8 cellular contexts compared by ENCODE assay signal in genomic region chr5:132428811-132429440, GRCh38. TPM values are rescaled to one million over a fixed set of nuclear protein-coding genes. Genes with fewer than 3 reads are reported as not detected.
DNase-seq lines count a peak whose midpoint lies in the region; ATAC-seq and TF ChIP-seq lines count a peak whose summit lies in the region.

No MANE protein-coding gene starts in this region.

- DNase-seq in AG20443 (ENCODE audit: low spot score) (peak; percentile 65), brain microvascular endothelial cell (peak; percentile 79), H9 (no peak), D341Med (ENCODE audit: low spot score) (no peak)
- DNase-seq in naive thymus-derived CD8-positive, alpha-beta T cell: no peak

- H3K23ac ChIP-seq in H9 (ENCODE audit: insufficient read length, low read depth, low read length): no peak overlapping the region

- no peak overlapping the region for H3K18ac ChIP-seq in H9 (ENCODE audit: insufficient read length, low read depth, low read length)

- H4K5ac ChIP-seq in H9 (ENCODE audit: insufficient read length, low read depth, low read length): no peak overlapping the region

- H3K4me3 ChIP-seq in brain microvascular endothelial cell (ENCODE audit: low read depth, low read length): no peak overlapping the region

- H3K36me3 ChIP-seq in KOPT-K1 (ENCODE audit: insufficient read depth, low read length): peaks cover 87% of the 10 kb centered on the region
- H3K36me3 ChIP-seq in brain microvascular endothelial cell (replicated peaks): no peaks in the 10 kb centered on the region

- no peak overlapping the region for H2BK20ac ChIP-seq in H9 (ENCODE audit: low read depth, low read length, poor library complexity, severe bottlenecking)

- H2AFZ ChIP-seq in H9 (ENCODE audit: low read length): no peak overlapping the region

- H3K36me3 Mint-ChIP-seq in naive thymus-derived CD8-positive, alpha-beta T cell: peaks cover 0 to 24% (median 6%) of the 10 kb centered on the region in 3 donors
- H3K36me3 Mint-ChIP-seq in H9 (ENCODE audit: insufficient read depth in 1 of 3, low read depth in 3 of 3): no peaks in the 10 kb centered on the region

- H4K20me1 ChIP-seq in H9 (ENCODE audit: control insufficient read depth, insufficient read depth, insufficient read length): no peaks in the 10 kb centered on the region

- no peak overlapping the region for H3K14ac ChIP-seq in H9 (ENCODE audit: insufficient read depth, low read length)

- no peaks in the 10 kb centered on the region; the same call in 1 of the 2 replicates for H3K4me1 ChIP-seq in H9 (ENCODE audit: insufficient read depth, low read length)

- H3K4me3 Mint-ChIP-seq in naive thymus-derived CD8-positive, alpha-beta T cell: peak overlapping the region in 9 of 10 donors; percentile 25 to 90 (median 80)
- H3K4me3 Mint-ChIP-seq in H9: no peak overlapping the region

- in situ Hi-C loops in brain microvascular endothelial cell (cut with HindIII; ENCODE audit: low pct_ligation_motif_present, low sequenced_read_pairs): no loop called here

- H4K91ac ChIP-seq in H9 (ENCODE audit: insufficient read length, low read depth, low read length): no peak overlapping the region

- no peak overlapping the region for H2BK12ac ChIP-seq in H9 (ENCODE audit: insufficient read length, low read depth, low read length)

- no peak overlapping the region for H3K4ac ChIP-seq in H9 (ENCODE audit: low read depth, low read length)

- POLR2A ChIA-PET in naive thymus-derived CD8-positive, alpha-beta T cell (lab: Charles Lee): interaction anchor here (1.4 to 12.3 kb wide), 7 partner anchors 7 to 68 kb away, joined by 3 to 274 read pairs (median 80); partner anchors contain the start of gene IRF1

- H2BK120ac ChIP-seq in H9 (ENCODE audit: low read depth, low read length, poor library complexity, severe bottlenecking): no peak overlapping the region

- no peaks in the 10 kb centered on the region for H3K9me3 Mint-ChIP-seq in naive thymus-derived CD8-positive, alpha-beta T cell
- H3K9me3 Mint-ChIP-seq in H9: no peaks in the 10 kb centered on the region

- no peak overlapping the region for H2BK5ac ChIP-seq in H9 (ENCODE audit: insufficient read length, low read length)

- H3K79me1 ChIP-seq in H9 (ENCODE audit: insufficient read depth, low read depth, low read length, poor library complexity, severe bottlenecking): no peaks in the 10 kb centered on the region

- no peak overlapping the region for H3K4me2 ChIP-seq in H9 (ENCODE audit: insufficient read depth, insufficient read length, low read length)

- H3K4me1 Mint-ChIP-seq in naive thymus-derived CD8-positive, alpha-beta T cell: peaks cover 59 to 97% (median 93%) of the 10 kb centered on the region in 4 donors
- peaks cover 13 to 19% of the 10 kb centered on the region in 2 experiments for H3K4me1 Mint-ChIP-seq in H9

- H3K27me3 ChIP-seq in brain microvascular endothelial cell (replicated peaks) (no peaks in the 10 kb centered on the region), H9 (ENCODE audit: insufficient read depth, low read length) (no peaks in the 10 kb centered on the region)

- TF ChIP-seq CTCF in brain microvascular endothelial cell (IDR thresholded peaks at IDR 0.05; ENCODE audit: low read depth, low read length, missing control alignments): no peak
- no peak for TF ChIP-seq CTCF in H9 (conservative IDR thresholded peaks at IDR 0.05)

- no peak overlapping the region for H3K9ac ChIP-seq in H9 (ENCODE audit: extremely low read depth, insufficient read length, low read length)

- no peak overlapping the region for H2AK5ac ChIP-seq in H9 (ENCODE audit: insufficient read length, low read length)

- H3K9me3 ChIP-seq in KOPT-K1 (ENCODE audit: insufficient read depth, low read length, poor library complexity, severe bottlenecking) (no peaks in the 10 kb centered on the region), H9 (ENCODE audit: control insufficient read depth, low read depth, low read length) (no peaks in the 10 kb centered on the region)

- H3T11ph ChIP-seq in H9 (ENCODE audit: low read length): no peak overlapping the region

- H3K27me3 Mint-ChIP-seq in naive thymus-derived CD8-positive, alpha-beta T cell: no peaks in the 10 kb centered on the region
- no peaks in the 10 kb centered on the region for H3K27me3 Mint-ChIP-seq in H9 (ENCODE audit: low read depth)

- no peak overlapping the region for H3K56ac ChIP-seq in H9 (ENCODE audit: insufficient read length, low read depth, low read length)

- no peak overlapping the region for H2BK15ac ChIP-seq in H9 (ENCODE audit: low read depth, low read length)

- WGBS in H9 (ENCODE audit: extremely low coverage, insufficient read length, low lambda C conversion rate): no CpG with 5 or more reads among the region's 6 CpGs

- no peaks in the 10 kb centered on the region for H3K23me2 ChIP-seq in H9 (ENCODE audit: insufficient read length, low read depth, low read length, poor library complexity, severe bottlenecking)

- peak overlapping the region; percentile 95 to 100 (median 98) for H3K27ac Mint-ChIP-seq in naive thymus-derived CD8-positive, alpha-beta T cell
- 0 out of 7 replicates have a peak overlapping the region, but pooled peaks of 1 of the 3 experiments have one; percentile 3 for H3K27ac Mint-ChIP-seq in H9

- ATAC-seq in naive thymus-derived CD8-positive, alpha-beta T cell: no peak
- ATAC-seq in HG02884 (IDR thresholded peaks at IDR 0.05; ENCODE audit: unreplicated experiment): no peak
- no peak for ATAC-seq in GM19467 (IDR thresholded peaks at IDR 0.05; ENCODE audit: unreplicated experiment)

- no peaks in the 10 kb centered on the region for H3K79me2 ChIP-seq in H9 (ENCODE audit: insufficient read depth, low read length)

- H3K27ac ChIP-seq in KOPT-K1 (ENCODE audit: low read depth, low read length, poor library complexity, severe bottlenecking) (peak overlapping the region; percentile 98), brain microvascular endothelial cell (peak overlapping the region; percentile 46), H9 (ENCODE audit: insufficient read length, low read depth, low read length) (no peak overlapping the region)

- H4K8ac ChIP-seq in H9 (replicated peaks; ENCODE audit: insufficient read length, low read depth, low read length): no peak overlapping the region

RNA-seq across cellular contexts. Expression of gene SLC22A5, which starts 59.4 kb away (rescaled TPM):
- 10 to 100 TPM in 1 of 2 experiments, 1 to 10 TPM in 1; 9.9 to 11.1 TPM for total RNA-seq in naive thymus-derived CD8-positive, alpha-beta T cell
- polyA plus RNA-seq in naive thymus-derived CD8-positive, alpha-beta T cell: 1 to 10 TPM; 1.9 to 3.2 (median 2.0) TPM
- 3.4 and 3.9 TPM in 2 replicates for total RNA-seq in H9 (2021)

Comparison
In these comparisons a context has a peak if more than half of its experiments do, and no peak if none do; other contexts are left out.
1. DNase-seq: peak in AG20443 (single experiment) and brain microvascular endothelial cell (single experiment); none in naive thymus-derived CD8-positive, alpha-beta T cell (0 of 10), H9 (single experiment) and D341Med (single experiment).
2. H3K4me3 Mint-ChIP-seq: peak in naive thymus-derived CD8-positive, alpha-beta T cell (9 of 10); none in H9 (0 of 2).